9 cellular contexts compared by ENCODE assay signal in genomic region chr17:3647769-3648540, GRCh38. TPM values are rescaled to one million over a fixed set of nuclear protein-coding genes. Genes with fewer than 3 reads are reported as not detected.
DNase-seq lines count a peak whose midpoint lies in the region; ATAC-seq and TF ChIP-seq lines count a peak whose summit lies in the region.
"Had no signal": no experiment of that assay in that cellular context is flagged by ENCODE, and none has a peak within 500 bp of the region (broad histone marks: within the 10 kb centered on the region; RNA-seq: fewer than 3 reads in every experiment).

No MANE protein-coding gene starts in this region.

- H3K36me3 ChIP-seq in psoas muscle (ENCODE audit: insufficient read depth in 1 of 2, low read depth in 1 of 2): peaks cover 0 to 84% of the 10 kb centered on the region in 2 donors

- no peaks in the 10 kb centered on the region for H3K4me1 ChIP-seq in psoas muscle

- no peak overlapping the region for H3K27ac ChIP-seq in psoas muscle
- H3K27ac ChIP-seq: C4-2B had no signal

- peaks cover 56% of the 10 kb centered on the region for H3K36me3 Mint-ChIP-seq in activated T-cell treated with anti-CD3 and anti-CD28 coated beads, Interleukin-2, amount 50 U/mL, for 24 hours (ENCODE audit: low read depth)

- intact Hi-C loops in head of caudate nucleus (cut with DNase I) (no loop called here), psoas muscle (cut with DNase I) (no loop called here)

- peak; percentile 74 to 84 (median 82) for ATAC-seq in psoas muscle
- ATAC-seq in HG02885 (IDR thresholded peaks at IDR 0.05; ENCODE audit: poor library complexity, unreplicated experiment): no peak

- no peak overlapping the region for H3K27ac Mint-ChIP-seq in activated T-cell treated with anti-CD3 and anti-CD28 coated beads, Interleukin-2, amount 50 U/mL, for 24 hours

- 52 to 62% (median 53%) methylated on average over 19 of the region's 19 CpGs for WGBS in psoas muscle, 3 donors

- peak; percentile 49 for TF ChIP-seq CTCF in psoas muscle (IDR thresholded peaks at IDR 0.05)

- H3K9me3 ChIP-seq in psoas muscle: no peaks in the 10 kb centered on the region

- H3K27me3 Mint-ChIP-seq in activated T-cell treated with anti-CD3 and anti-CD28 coated beads, Interleukin-2, amount 50 U/mL, for 24 hours: no peaks in the 10 kb centered on the region

- H3K27me3 ChIP-seq in psoas muscle (ENCODE audit: insufficient read depth in 3 of 3, low read length in 2 of 3): no peaks in the 10 kb centered on the region

- DNase-seq in NCI-H1436 (lab: John Stamatoyannopoulos, UW): peak; percentile 68
- DNase-seq in NCI-H1436 treated with DMSO at 0.1 percent for 48 hours (lab: John Stamatoyannopoulos, UW): no peak
- DNase-seq in NCI-H1092 treated with DMSO at 0.1 percent for 48 hours (lab: John Stamatoyannopoulos, UW): peak; percentile 0
- DNase-seq in activated T-cell treated with anti-CD3 and anti-CD28 coated beads, Interleukin-2, amount 50 U/mL, for 24 hours: peak; percentile 55
- DNase-seq in head of caudate nucleus: peak; percentile 61 to 90 (median 80)
- DNase-seq in psoas muscle: peak in 1 of 2 donors; percentile 72
- DNase-seq in KG1 (lab: John Stamatoyannopoulos, UW): no peak

- no peak overlapping the region for H3K4me3 Mint-ChIP-seq in activated T-cell treated with anti-CD3 and anti-CD28 coated beads, Interleukin-2, amount 50 U/mL, for 24 hours

- no peaks in the 10 kb centered on the region for H3K9me3 Mint-ChIP-seq in activated T-cell treated with anti-CD3 and anti-CD28 coated beads, Interleukin-2, amount 50 U/mL, for 24 hours

- peaks cover 17% of the 10 kb centered on the region for H3K4me1 Mint-ChIP-seq in activated T-cell treated with anti-CD3 and anti-CD28 coated beads, Interleukin-2, amount 50 U/mL, for 24 hours (ENCODE audit: low read depth)

- H3K4me3 ChIP-seq in psoas muscle: no peak overlapping the region

RNA-seq across cellular contexts. Expression of gene CTNS, which starts 11.4 kb away (rescaled TPM):
- 10 to 100 TPM; 10.1 to 14.9 (median 11.0) TPM for total RNA-seq in psoas muscle
- polyA plus RNA-seq in psoas muscle: 10 to 100 TPM in 1 of 3 donors, 1 to 10 TPM in 2; 7.3 to 32.7 (median 9.2) TPM

RNA-seq across cellular contexts. Expression of gene SHPK, which starts 11.9 kb away (rescaled TPM):
- 1 to 10 TPM; 1.7 to 3.8 (median 2.3) TPM for total RNA-seq in psoas muscle
- polyA plus RNA-seq in psoas muscle: 1 to 10 TPM; 2.0 to 2.5 (median 2.2) TPM

RNA-seq across cellular contexts. Expression of gene TAX1BP3, which starts 20.4 kb away (rescaled TPM):
- total RNA-seq in psoas muscle: 10 to 100 TPM; 20.4 to 23.9 (median 22.8) TPM
- polyA plus RNA-seq in psoas muscle: 10 to 100 TPM; 30.3 to 75.7 (median 40.1) TPM

RNA-seq across cellular contexts. Expression of gene EMC6, which starts 20.7 kb away (rescaled TPM):
- 100 to 1,000 TPM in 1 of 4 donors, 10 to 100 TPM in 3; 91.6 to 135 (median 97.0) TPM for total RNA-seq in psoas muscle
- polyA plus RNA-seq in psoas muscle: 100 to 1,000 TPM; 247 to 270 (median 264) TPM

RNA-seq across cellular contexts. Expression of gene TRPV1, which starts 38.7 kb away (rescaled TPM):
- 1 to 10 TPM; 1.4 to 3.6 (median 2.7) TPM for total RNA-seq in psoas muscle
- polyA plus RNA-seq in psoas muscle: 1 to 10 TPM; 1.8 to 4.8 (median 3.1) TPM

Comparison
In these comparisons a context has a peak if more than half of its experiments do, and no peak if none do; other contexts are left out.
1. DNase-seq: peak in NCI-H1436 (single experiment), NCI-H1092 treated with DMSO at 0.1 percent for 48 hours (single experiment), activated T-cell treated with anti-CD3 and anti-CD28 coated beads, Interleukin-2, amount 50 U/mL, for 24 hours (single experiment) and head of caudate nucleus (42 of 42); none in NCI-H1436 treated with DMSO at 0.1 percent for 48 hours (single experiment) and KG1 (single experiment).